8 cellular contexts compared by ENCODE assay signal in genomic region chr2:61065706-61066688, GRCh38. TPM values are rescaled to one million over a fixed set of nuclear protein-coding genes. Genes with fewer than 3 reads are reported as not detected.
DNase-seq lines count a peak whose midpoint lies in the region; ATAC-seq and TF ChIP-seq lines count a peak whose summit lies in the region.

Gene SANBR (plus strand): TSS chr2:61065871. CDS start chr2:61070351, 4,480 bp downstream.

- H3K36me3 ChIP-seq in BE2C = no peaks in the 10 kb centered on the region

- ATAC-seq in HG03354 (IDR thresholded peaks at IDR 0.05; ENCODE audit: poor library complexity, severe bottlenecking, unreplicated experiment) (peak; percentile 98), left lobe of liver (peak; percentile 97)

- H3K4me3 ChIP-seq in BE2C (ENCODE audit: low read depth, low read length) = peak within 1 kb of the TSS; percentile 69

- no peak for TF ChIP-seq CTCF in BE2C (IDR thresholded peaks at IDR 0.05; ENCODE audit: low read depth, low read length)

- no peaks in the 10 kb centered on the region for H3K4me1 ChIP-seq in BE2C

- no peaks in the 10 kb centered on the region for H3K9me3 ChIP-seq in BE2C

- no peaks in the 10 kb centered on the region for H3K27me3 ChIP-seq in BE2C

- TF ChIP-seq POLR2A in GM19099 (IDR thresholded peaks at IDR 0.05; ENCODE audit: extremely low read depth, insufficient read length, low read depth) = peak; percentile 57

- DNase-seq in BE2C (peak; percentile 85), NCI-H524 (lab: John Stamatoyannopoulos, UW) (peak; percentile 68 to 92), dedifferentiated amniotic fluid mesenchymal stem cell (ENCODE audit: extremely low spot score) (peak; percentile 68), left lobe of liver (ENCODE audit: low spot score) (peak; percentile 87)
- peak; percentile 84 for DNase-seq in activated CD4-positive, alpha-beta T cell treated with anti-CD3 and anti-CD28 coated beads for 48 hours
- peak; percentile 78 for DNase-seq in stimulated activated CD4-positive, alpha-beta T cell treated with anti-CD3 and anti-CD28 coated beads, Interleukin-1b, Interleukin-23, amount 100 ng/mL, for 48 hours

RNA-seq across cellular contexts. Expression of gene SANBR, which starts in this region (rescaled TPM):
- polyA plus RNA-seq in BE2C (2012; ENCODE audit: insufficient read depth, insufficient read length, low read depth) = 1.8 TPM
- total RNA-seq in left lobe of liver = 2.0 TPM

Comparison
In these comparisons a context has a peak if more than half of its experiments do, and no peak if none do; other contexts are left out.
1. Peak in every context shown above with its lines: DNase-seq, ATAC-seq and H3K4me3 ChIP-seq.